Comparison of ENCODE assay signal across 16 cellular contexts in genomic region chr19:34411216-34411615, GRCh38. TPM values are rescaled to one million over a fixed set of nuclear protein-coding genes. Genes with fewer than 3 reads are reported as not detected.
DNase-seq lines count a peak whose midpoint lies in the region; ATAC-seq and TF ChIP-seq lines count a peak whose summit lies in the region.
"Had no signal": no experiment of that assay in that cellular context is flagged by ENCODE, and none has a peak within 500 bp of the region (broad histone marks: within the 10 kb centered on the region; RNA-seq: fewer than 3 reads in every experiment).

No MANE protein-coding gene starts in this region.

- H3K27ac ChIP-seq in RWPE2 (ENCODE audit: poor library complexity, severe bottlenecking): no peak overlapping the region
- no peak overlapping the region for H3K27ac ChIP-seq in coronary artery

- H3K9me3 ChIP-seq in RWPE2 (ENCODE audit: severe bottlenecking) (no peaks in the 10 kb centered on the region), T-helper 17 cell (ENCODE audit: control insufficient read depth, low read length, poor library complexity, severe bottlenecking) (no peaks in the 10 kb centered on the region)
- H3K9me3 ChIP-seq: HAP-1 had no signal

- intact Hi-C loops in sciatic nerve (cut with DNase I): no loop called here

- H3K9me3 Mint-ChIP-seq in endothelial cell (ENCODE audit: unreplicated experiment): no peaks in the 10 kb centered on the region
- H3K9me3 Mint-ChIP-seq: CD4-positive, alpha-beta memory T cell; HFFc6 had no signal

- H3K36me3 Mint-ChIP-seq in T-helper 17 cell (ENCODE audit: low read depth) (peaks cover 4% of the 10 kb centered on the region), endothelial cell (ENCODE audit: low read depth, unreplicated experiment) (peaks cover 3% of the 10 kb centered on the region)

- no peak for TF ChIP-seq CTCF in RWPE2 (IDR thresholded peaks at IDR 0.05; ENCODE audit: poor library complexity, severe bottlenecking)
- no peak for TF ChIP-seq CTCF in coronary artery (IDR thresholded peaks at IDR 0.05)
- TF ChIP-seq CTCF in endothelial cell (IDR thresholded peaks at IDR 0.05; ENCODE audit: unreplicated experiment): no peak

- H3K4me3 ChIP-seq in RWPE2 (ENCODE audit: severe bottlenecking) (no peak overlapping the region), coronary artery (no peak overlapping the region)
- H3K4me3 ChIP-seq: HAP-1 had no signal

- DNase-seq in RWPE2 (ENCODE audit: low spot score) (peak; percentile 18), coronary artery (ENCODE audit: low spot score) (peak; percentile 36), sciatic nerve (ENCODE audit: low spot score) (peak; percentile 23), T-helper 17 cell (no peak), SW480 (ENCODE audit: low spot score) (no peak), endothelial cell (ENCODE audit: low spot score) (no peak)
- DNase-seq: C1 segment of cervical spinal cord; Calu3; CD4-positive, alpha-beta memory T cell; COR-L47; DMS53; DMS79 treated with DMSO at 0.1 percent for 48 hours; GF-D8; GOT3; HFFc6 had no signal

- no peak overlapping the region for H3K27ac Mint-ChIP-seq in T-helper 17 cell
- no peak overlapping the region for H3K27ac Mint-ChIP-seq in endothelial cell (ENCODE audit: unreplicated experiment)
- H3K27ac Mint-ChIP-seq: CD4-positive, alpha-beta memory T cell; HFFc6 had no signal

- ATAC-seq in RWPE2 (ENCODE audit: low read depth) (no peak), sciatic nerve (no peak), T-helper 17 cell (no peak)

- H3K4me1 Mint-ChIP-seq in T-helper 17 cell (peaks cover 13% of the 10 kb centered on the region), endothelial cell (ENCODE audit: unreplicated experiment) (peaks cover 2% of the 10 kb centered on the region)

- H3K27me3 Mint-ChIP-seq in T-helper 17 cell (no peaks in the 10 kb centered on the region), endothelial cell (ENCODE audit: unreplicated experiment) (no peaks in the 10 kb centered on the region)
- H3K27me3 Mint-ChIP-seq: CD4-positive, alpha-beta memory T cell had no signal

- no peak overlapping the region for H3K4me3 Mint-ChIP-seq in T-helper 17 cell
- no peak overlapping the region for H3K4me3 Mint-ChIP-seq in endothelial cell (ENCODE audit: unreplicated experiment)
- H3K4me3 Mint-ChIP-seq: CD4-positive, alpha-beta memory T cell; HFFc6 had no signal

- peaks cover 60% of the 10 kb centered on the region for H3K36me3 ChIP-seq in RWPE2 (ENCODE audit: low read depth)

- H3K4me1 ChIP-seq in RWPE2 (ENCODE audit: insufficient read depth, poor library complexity, severe bottlenecking): no peaks in the 10 kb centered on the region
- H3K4me1 ChIP-seq: HAP-1 had no signal

- no peaks in the 10 kb centered on the region for H3K27me3 ChIP-seq in RWPE2 (ENCODE audit: insufficient read depth, poor library complexity, severe bottlenecking)

RNA-seq across cellular contexts. Expression of gene PDCD2L, which starts 7.0 kb away (rescaled TPM):
- total RNA-seq in sciatic nerve (11.6 TPM), T-helper 17 cell (1 to 10 TPM; 5.9 to 6.2 TPM), endothelial cell (ENCODE audit: unreplicated experiment) (10.3 TPM)

RNA-seq across cellular contexts. Expression of gene UBA2, which starts 17.0 kb away (rescaled TPM):
- total RNA-seq in sciatic nerve: 84.0 TPM
- 10 to 100 TPM; 55.2 to 62.0 TPM for total RNA-seq in T-helper 17 cell
- total RNA-seq in endothelial cell (ENCODE audit: unreplicated experiment): 93.5 TPM

RNA-seq across cellular contexts. Expression of gene GPI, which starts 46.2 kb away (rescaled TPM):
- total RNA-seq in sciatic nerve (152 TPM), T-helper 17 cell (100 to 1,000 TPM; 109 to 122 TPM), endothelial cell (ENCODE audit: unreplicated experiment) (133 TPM)

Comparison
In these comparisons a context has a peak if more than half of its experiments do, and no peak if none do; other contexts are left out.
1. DNase-seq: peak in RWPE2 (single experiment), coronary artery (single experiment) and sciatic nerve (single experiment); none in T-helper 17 cell (0 of 3), SW480 (single experiment) and endothelial cell (single experiment).